Comparison of ENCODE assay signal across 8 cellular contexts in genomic region chr19:41940443-41941409, GRCh38. TPM values are rescaled to one million over a fixed set of nuclear protein-coding genes. Genes with fewer than 3 reads are reported as not detected.
DNase-seq lines count a peak whose midpoint lies in the region; ATAC-seq and TF ChIP-seq lines count a peak whose summit lies in the region.

No MANE protein-coding gene starts in this region.

- no peaks in the 10 kb centered on the region for H3K27me3 ChIP-seq in CD4-positive, CD25-positive, alpha-beta regulatory T cell (ENCODE audit: control insufficient read depth, insufficient read depth, low read length)
- H3K27me3 ChIP-seq in Loucy (ENCODE audit: insufficient read depth, low read length, poor library complexity, severe bottlenecking): no peaks in the 10 kb centered on the region

- H3K4me2 ChIP-seq in Loucy (ENCODE audit: low read depth, low read length, poor library complexity, severe bottlenecking): peak overlapping the region; percentile 66

- H4K20me1 ChIP-seq in Loucy (ENCODE audit: insufficient read depth, low read length, poor library complexity, severe bottlenecking): no peaks in the 10 kb centered on the region

- peaks cover 0 to 4% (median 0%) of the 10 kb centered on the region in 7 donors for H3K9me3 Mint-ChIP-seq in CD4-positive, CD25-positive, alpha-beta regulatory T cell
- no peaks in the 10 kb centered on the region for H3K9me3 Mint-ChIP-seq in central memory CD8-positive, alpha-beta T cell
- peaks cover 3% of the 10 kb centered on the region for H3K9me3 Mint-ChIP-seq in nephron progenitor cell

- peak overlapping the region; percentile 86 for H2AFZ ChIP-seq in Loucy (ENCODE audit: low read length)

- peak overlapping the region; percentile 32 for H3K4me3 ChIP-seq in CD4-positive, CD25-positive, alpha-beta regulatory T cell (ENCODE audit: low read depth, low read length)
- H3K4me3 ChIP-seq in Loucy (ENCODE audit: low read length, poor library complexity, severe bottlenecking): peak overlapping the region; percentile 72

- no peak for ATAC-seq in CD4-positive, CD25-positive, alpha-beta regulatory T cell (ENCODE audit: low read depth in 2 of 2)
- no peak for ATAC-seq in central memory CD8-positive, alpha-beta T cell (replicated peaks; ENCODE audit: extremely low read depth, poor library complexity, severe bottlenecking)
- no peak for ATAC-seq in GM19395 (IDR thresholded peaks at IDR 0.05; ENCODE audit: unreplicated experiment)

- H3K79me2 ChIP-seq in Loucy (ENCODE audit: insufficient read depth, low read length): no peaks in the 10 kb centered on the region

- no peaks in the 10 kb centered on the region for H3K9me3 ChIP-seq in CD4-positive, CD25-positive, alpha-beta regulatory T cell (ENCODE audit: control insufficient read depth in 2 of 2, low read length in 2 of 2)
- no peaks in the 10 kb centered on the region for H3K9me3 ChIP-seq in Loucy (ENCODE audit: insufficient read depth, low read depth, low read length)

- H3K27me3 Mint-ChIP-seq in CD4-positive, CD25-positive, alpha-beta regulatory T cell: peaks cover 39% of the 10 kb centered on the region
- H3K27me3 Mint-ChIP-seq in central memory CD8-positive, alpha-beta T cell: peaks cover 32% of the 10 kb centered on the region
- H3K27me3 Mint-ChIP-seq in nephron progenitor cell (ENCODE audit: low read depth, poor library complexity): peaks cover 39% of the 10 kb centered on the region

- 0 out of 2 replicates have a peak, but pooled peaks cover 3% of the 10 kb centered on the region for H3F3A ChIP-seq in Loucy (ENCODE audit: low read depth)

- peak overlapping the region; percentile 70 for H3K27ac ChIP-seq in CD4-positive, CD25-positive, alpha-beta regulatory T cell (ENCODE audit: insufficient read depth, low read length, poor library complexity, severe bottlenecking)

- peak overlapping the region; percentile 26 to 96 (median 79) for H3K27ac Mint-ChIP-seq in CD4-positive, CD25-positive, alpha-beta regulatory T cell
- H3K27ac Mint-ChIP-seq in central memory CD8-positive, alpha-beta T cell (ENCODE audit: low read depth): peak overlapping the region; percentile 71
- no peak overlapping the region for H3K27ac Mint-ChIP-seq in nephron progenitor cell

- peak overlapping the region; percentile 88 to 93 (median 89) for H3K4me3 Mint-ChIP-seq in CD4-positive, CD25-positive, alpha-beta regulatory T cell
- H3K4me3 Mint-ChIP-seq in central memory CD8-positive, alpha-beta T cell: peak overlapping the region; percentile 68
- H3K4me3 Mint-ChIP-seq in nephron progenitor cell: peak overlapping the region; percentile 86

- peaks cover 42% of the 10 kb centered on the region for H3K4me1 ChIP-seq in CD4-positive, CD25-positive, alpha-beta regulatory T cell (ENCODE audit: control insufficient read depth, insufficient read depth, low read length, poor library complexity, severe bottlenecking)
- H3K4me1 ChIP-seq in Loucy (ENCODE audit: insufficient read depth, low read length, poor library complexity, severe bottlenecking): no peaks in the 10 kb centered on the region

- no peaks in the 10 kb centered on the region for H3K36me3 ChIP-seq in CD4-positive, CD25-positive, alpha-beta regulatory T cell (ENCODE audit: control insufficient read depth, insufficient read depth, low read length)
- no peaks in the 10 kb centered on the region for H3K36me3 ChIP-seq in Loucy (ENCODE audit: insufficient read depth, low read length)

- H3K9ac ChIP-seq in Loucy (ENCODE audit: low read depth, low read length, poor library complexity, severe bottlenecking): peak overlapping the region; percentile 72

- H3K4me1 Mint-ChIP-seq in CD4-positive, CD25-positive, alpha-beta regulatory T cell: peaks cover 6 to 57% (median 26%) of the 10 kb centered on the region in 4 donors
- H3K4me1 Mint-ChIP-seq in central memory CD8-positive, alpha-beta T cell: peaks cover 58% of the 10 kb centered on the region
- H3K4me1 Mint-ChIP-seq in nephron progenitor cell: peaks cover 35% of the 10 kb centered on the region

- H3K9me2 ChIP-seq in Loucy (replicated peaks; ENCODE audit: low read depth, low read length): no peaks in the 10 kb centered on the region

- no peak for DNase-seq in CD4-positive, CD25-positive, alpha-beta regulatory T cell
- DNase-seq in central memory CD8-positive, alpha-beta T cell (ENCODE audit: low spot score in 2 of 2): no peak
- DNase-seq in nephron progenitor cell (peak; percentile 69), SW480 (ENCODE audit: low spot score) (no peak), KG1 (lab: John Stamatoyannopoulos, UW) (no peak), NOMO-1 (lab: John Stamatoyannopoulos, UW; ENCODE audit: unreplicated experiment in 2 of 2) (no peak)

- no peaks in the 10 kb centered on the region for H3K36me3 Mint-ChIP-seq in CD4-positive, CD25-positive, alpha-beta regulatory T cell
- H3K36me3 Mint-ChIP-seq in central memory CD8-positive, alpha-beta T cell (ENCODE audit: insufficient read depth): peaks cover 20% of the 10 kb centered on the region
- no peaks in the 10 kb centered on the region for H3K36me3 Mint-ChIP-seq in nephron progenitor cell (ENCODE audit: low read depth)

- TF ChIP-seq CTCF in Loucy (conservative IDR thresholded peaks at IDR 0.05; ENCODE audit: low read length): no peak
- no peak for TF ChIP-seq CTCF in nephron progenitor cell (IDR thresholded peaks at IDR 0.05)

RNA-seq across cellular contexts. Expression of gene ERFL, which starts 12.5 kb away (rescaled TPM):
- total RNA-seq in CD4-positive, CD25-positive, alpha-beta regulatory T cell: 4.7 TPM
- polyA plus RNA-seq in CD4-positive, CD25-positive, alpha-beta regulatory T cell: not detected

RNA-seq across cellular contexts. Expression of gene RABAC1, which starts 18.4 kb away (rescaled TPM):
- 94.0 TPM for total RNA-seq in CD4-positive, CD25-positive, alpha-beta regulatory T cell
- 100 to 1,000 TPM; 184 to 261 (median 237) TPM for polyA plus RNA-seq in CD4-positive, CD25-positive, alpha-beta regulatory T cell

RNA-seq across cellular contexts. Expression of gene ATP1A3, which starts 53.3 kb away (rescaled TPM):
- 11.1 TPM for total RNA-seq in CD4-positive, CD25-positive, alpha-beta regulatory T cell
- polyA plus RNA-seq in CD4-positive, CD25-positive, alpha-beta regulatory T cell: 1 to 10 TPM in 3 of 4 donors, under 1 TPM in 1; 0.92 to 3.5 (median 1.7) TPM

RNA-seq across cellular contexts. Expression of gene ARHGEF1, which starts 57.7 kb away (rescaled TPM):
- 1,312 TPM for total RNA-seq in CD4-positive, CD25-positive, alpha-beta regulatory T cell
- polyA plus RNA-seq in CD4-positive, CD25-positive, alpha-beta regulatory T cell: 100 to 1,000 TPM; 162 to 187 (median 180) TPM
